ENCODE assay signal across 8 cellular contexts in the genomic region with DNA sequence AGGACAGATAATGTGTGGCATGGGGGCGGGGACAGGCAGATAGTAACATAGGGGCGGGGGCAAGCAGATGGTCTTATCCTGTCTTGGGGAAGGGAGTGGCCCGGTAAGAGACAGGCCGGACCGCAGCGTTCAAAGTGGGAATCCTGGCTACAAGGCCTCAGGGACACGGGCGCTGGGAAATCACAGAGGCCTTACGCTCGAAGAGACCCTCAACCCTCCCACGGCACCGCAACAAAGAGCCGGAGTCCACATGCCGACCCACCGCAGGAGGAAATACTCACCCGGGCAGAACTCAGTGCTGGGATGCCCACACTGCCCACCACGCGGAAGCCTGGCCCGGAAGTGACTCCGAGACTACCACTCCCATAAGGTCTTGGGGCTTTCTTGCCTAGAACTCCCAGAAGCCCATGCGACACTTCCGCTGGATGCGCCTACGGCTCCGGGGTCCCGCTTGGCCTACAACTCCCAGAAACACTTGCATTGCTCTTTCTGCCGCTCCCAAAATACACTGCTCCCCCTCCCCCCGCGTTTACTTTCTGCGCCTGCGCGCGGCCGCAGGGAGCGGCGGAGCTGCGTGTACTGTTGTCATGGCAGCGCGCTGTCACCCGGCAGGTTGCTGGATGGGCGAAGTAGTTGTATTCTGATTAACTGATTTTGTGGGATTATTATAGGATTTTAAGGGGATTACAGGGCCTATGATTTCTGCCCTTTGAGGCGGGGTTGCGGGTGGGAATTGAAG.
DNase-seq lines count a peak whose midpoint lies in the region; ATAC-seq, FAIRE-seq and TF ChIP-seq lines count a peak whose summit lies in the region.

CTU1 (minus strand) TSS at position 344 of the 739 bp plus-strand sequence. CDS start 3,840 bp downstream, outside the sequence.

- DNase-seq in AML-193 (lab: John Stamatoyannopoulos, UW), result peak; percentile 98
- peak; percentile 97 for DNase-seq in NCI-H510A treated with DMSO at 0.1 percent for 48 hours (lab: John Stamatoyannopoulos, UW)
- DNase-seq in activated CD4-positive, alpha-beta T cell treated with anti-CD3 and anti-CD28 coated beads for 4 hours, result peak; percentile 97 to 98
- peak; percentile 99 for DNase-seq in kidney glomerular epithelial cell (lab: John Stamatoyannopoulos, UW)
- DNase-seq in stimulated activated CD4-positive, alpha-beta T cell treated with anti-CD3 and anti-CD28 coated beads, Interleukin-1b, Interleukin-23, amount 100 ng/mL, for 1 hour (ENCODE audit: low read depth in 2 of 2), result peak; percentile 96 to 97

- peak; percentile 78 for TF ChIP-seq POLR2A in GM19193 (IDR thresholded peaks at IDR 0.05; ENCODE audit: extremely low read depth, insufficient read depth, insufficient read length)

- ATAC-seq in HG03439 (IDR thresholded peaks at IDR 0.05; ENCODE audit: unreplicated experiment), result peak; percentile 97

- FAIRE-seq in colon (lab: Jason Lieb, UNC), result peak; percentile 88

Comparison
In these comparisons a context has a peak if more than half of its experiments do, and no peak if none do; other contexts are left out.
1. Peak in every context shown above with its lines: DNase-seq and ATAC-seq.